In the genomic region with DNA sequence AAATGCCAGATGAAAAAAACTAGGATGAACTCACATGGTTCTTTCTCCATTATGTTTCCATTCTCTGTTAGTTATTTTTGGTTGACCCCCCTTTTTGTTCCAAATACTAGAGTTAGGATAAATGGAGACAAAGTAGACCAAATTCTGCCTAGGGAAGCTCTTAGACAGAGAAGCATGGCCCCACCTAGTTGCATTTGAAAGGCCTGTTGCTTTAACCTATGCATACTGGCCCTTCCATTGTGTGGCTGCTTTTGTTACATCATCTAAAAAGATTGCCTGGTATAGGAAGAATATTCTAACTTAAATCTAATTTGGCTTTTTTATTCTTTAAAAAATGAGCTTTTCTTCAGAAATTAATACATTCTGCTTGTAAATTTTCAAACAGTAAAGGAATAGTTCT, we compare ENCODE assay signal across 28 cellular contexts.
"Had no signal": no experiment of that assay in that cellular context is flagged by ENCODE, and none has a peak within 500 bp of the region (broad histone marks: within the 10 kb centered on the region; RNA-seq: fewer than 3 reads in every experiment).

No MANE protein-coding gene starts in this region.

- H3K9me3 Mint-ChIP-seq: nephron, neural progenitor cell had no signal

- H3K27me3 Mint-ChIP-seq: effector memory CD8-positive, alpha-beta T cell; naive thymus-derived CD4-positive, alpha-beta T cell had no signal

- H3K36me3 ChIP-seq: gastroesophageal sphincter, heart left ventricle, left lung, neural progenitor cell, prostate gland, right atrium auricular region, tibial nerve, upper lobe of left lung had no signal

- H3K4me3 ChIP-seq: gastroesophageal sphincter, heart left ventricle, hepatocyte, left lung, neural progenitor cell, prostate gland, right atrium auricular region, smooth muscle cell, testis, tibial nerve, upper lobe of left lung had no signal

- H3K4me3 Mint-ChIP-seq: effector memory CD8-positive, alpha-beta T cell; naive thymus-derived CD4-positive, alpha-beta T cell; nephron; neural progenitor cell had no signal

- H3K9ac ChIP-seq: neural progenitor cell, parathyroid adenoma had no signal

- H3K27ac Mint-ChIP-seq: effector memory CD8-positive, alpha-beta T cell; naive thymus-derived CD4-positive, alpha-beta T cell; neural progenitor cell had no signal

- H3K4me1 ChIP-seq: foreskin keratinocyte, gastroesophageal sphincter, left lung, neural progenitor cell, parathyroid adenoma, prostate gland, testis, tibial nerve, upper lobe of left lung had no signal

- H3K27me3 ChIP-seq: foreskin keratinocyte, gastroesophageal sphincter, heart left ventricle, hepatocyte, left lung, neural progenitor cell, right atrium auricular region, testis, tibial nerve, upper lobe of left lung had no signal

- H3K4me1 Mint-ChIP-seq: naive thymus-derived CD4-positive, alpha-beta T cell; nephron; neural progenitor cell had no signal

- DNase-seq: cerebellar nuclear complex; cortex of kidney; effector memory CD8-positive, alpha-beta T cell; foreskin keratinocyte; kidney; left lung; mesendoderm; midbrain; naive thymus-derived CD4-positive, alpha-beta T cell; stimulated activated CD4-positive, alpha-beta T cell treated with anti-CD3 and anti-CD28 coated beads, Interleukin-12 subunit alpha, Interleukin-12 subunit beta, amount 100 ng/mL, for 4 hours; stimulated activated CD4-positive, alpha-beta T cell treated with anti-CD3 and anti-CD28 coated beads, Interleukin-1b, Interleukin-23, amount 100 ng/mL, for 48 hours; stimulated activated CD4-positive, alpha-beta T cell treated with anti-CD3 and anti-CD28 coated beads, Interleukin-4, amount 100 ng/mL, for 1 hour; stimulated activated CD8-positive, alpha-beta memory T cell treated with anti-CD3 and anti-CD28 coated beads, Interleukin-4, amount 100 ng/mL, for 48 hours; stimulated activated naive CD8-positive, alpha-beta T cell treated with anti-CD3 and anti-CD28 coated beads, Interleukin-15, Interleukin-2, amounts not matched to agents 100 U/mL and 50 U/mL, for 24 hours; substantia nigra; testis; upper lobe of left lung had no signal

- H3K9me3 ChIP-seq: gastroesophageal sphincter, heart left ventricle, left lung, prostate gland, right atrium auricular region, testis, tibial nerve, upper lobe of left lung had no signal

- H3K27ac ChIP-seq: foreskin keratinocyte, gastroesophageal sphincter, hepatocyte, left lung, neural progenitor cell, parathyroid adenoma, prostate gland, testis, tibial nerve, upper lobe of left lung had no signal

- ATAC-seq: effector memory CD8-positive, alpha-beta T cell; foreskin keratinocyte; gastroesophageal sphincter; left lung; naive thymus-derived CD4-positive, alpha-beta T cell; sciatic nerve; stimulated activated naive CD8-positive, alpha-beta T cell treated with anti-CD3 and anti-CD28 coated beads, Interleukin-15, Interleukin-2, amounts not matched to agents 100 U/mL and 50 U/mL, for 24 hours had no signal

- H3K36me3 Mint-ChIP-seq: naive thymus-derived CD4-positive, alpha-beta T cell; neural progenitor cell had no signal
